ENCODE assay signal across 15 cellular contexts in the genomic region with DNA sequence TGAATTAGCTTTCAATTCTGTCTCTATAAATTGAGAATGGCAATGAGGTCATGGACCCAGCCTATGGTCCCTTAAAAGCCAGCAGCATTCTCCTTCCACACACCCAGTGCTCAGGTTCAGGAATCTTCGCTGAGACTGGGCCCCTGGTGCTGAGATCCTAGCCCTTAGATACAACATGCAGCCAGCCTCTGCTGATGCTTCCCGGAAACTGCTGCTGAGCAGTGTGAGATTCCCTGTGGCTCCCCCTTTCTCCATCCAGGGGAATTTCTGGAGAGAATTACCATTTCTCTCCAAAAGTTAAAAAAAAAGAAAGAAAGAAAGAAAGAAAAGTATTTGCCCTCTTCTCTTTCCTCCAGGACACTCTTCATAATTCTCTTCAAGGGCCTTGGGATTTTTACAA. TPM values are rescaled to one million over a fixed set of nuclear protein-coding genes. Genes with fewer than 3 reads are reported as not detected.
DNase-seq lines count a peak whose midpoint lies in the region; ATAC-seq, FAIRE-seq and TF ChIP-seq lines count a peak whose summit lies in the region.
"Had no signal": no experiment of that assay in that cellular context is flagged by ENCODE, and none has a peak within 500 bp of the region (broad histone marks: within the 10 kb centered on the region; RNA-seq: fewer than 3 reads in every experiment).

No MANE protein-coding gene starts in this region.

- peak; percentile 16; the same call in 1 of the 2 replicates for TF ChIP-seq CTCF in AG10803 (conservative IDR thresholded peaks at IDR 0.05; ENCODE audit: low read length)
- peak; percentile 39 for TF ChIP-seq CTCF in IMR-90 (conservative IDR thresholded peaks at IDR 0.05; ENCODE audit: low read depth, low read length)
- TF ChIP-seq CTCF in H1 (IDR thresholded peaks at IDR 0.05; ENCODE audit: control extremely low read depth in 1 of 3, insufficient read depth in 1 of 3, low read depth in 1 of 3, low read length in 3 of 3) = peak; percentile 35 to 56 (median 50)
- peak in 2 of 3 experiments; percentile 10 to 19 for TF ChIP-seq CTCF in keratinocyte (optimal IDR thresholded peaks at IDR 0.05 in 1 of 3, IDR thresholded peaks at IDR 0.05 in 1 of 3, conservative IDR thresholded peaks at IDR 0.05 in 1 of 3; ENCODE audit: extremely low read depth in 1 of 3, insufficient read depth in 2 of 3, low read length in 3 of 3)

- H2BK15ac ChIP-seq in IMR-90 (ENCODE audit: low read depth, low read length) = peak overlapping the region; percentile 63; the same call in 1 of the 3 replicates
- H2BK15ac ChIP-seq in H1 (ENCODE audit: low read length) = no peak overlapping the region

- no peak for TF ChIP-seq EP300 in H1 (IDR thresholded peaks at IDR 0.05; ENCODE audit: borderline replicate concordance in 1 of 2, low read depth in 2 of 2, low read length in 2 of 2)

- peak overlapping the region; percentile 62; the same call in 1 of the 2 replicates for H4K5ac ChIP-seq in IMR-90 (ENCODE audit: low read depth, low read length)
- H4K5ac ChIP-seq in H1 (ENCODE audit: insufficient read length, low read depth, low read length) = no peak overlapping the region

- DNase-seq in AG10803 (ENCODE audit: low read depth) = no peak
- DNase-seq in IMR-90 = peak; percentile 22
- DNase-seq in H1 (ENCODE audit: low read depth in 1 of 2, low spot score in 2 of 2) = peak in 1 of 2 experiments; percentile 27
- no peak for DNase-seq in keratinocyte (ENCODE audit: low read depth, low spot score)
- no peak for DNase-seq in NCI-H2029 (lab: John Stamatoyannopoulos, UW)
- DNase-seq in KG1 (lab: John Stamatoyannopoulos, UW) = no peak
- DNase-seq: cerebellar nuclear complex; erythroblast; KBM-7; NCI-H1694 treated with DMSO at 0.1 percent for 48 hours; NCI-H510A; stimulated activated naive CD4-positive, alpha-beta T cell had no signal

- H3K79me2 ChIP-seq in H1 (ENCODE audit: control insufficient read depth in 1 of 2, insufficient read depth in 2 of 2, low read length in 2 of 2) (no peaks in the 10 kb centered on the region), keratinocyte (ENCODE audit: control insufficient read depth, insufficient read depth, low read length) (no peaks in the 10 kb centered on the region)

- H3K23me2 ChIP-seq in H1 (ENCODE audit: low read depth, low read length) = peaks cover 2% of the 10 kb centered on the region; the same call in 1 of the 2 replicates

- no peaks in the 10 kb centered on the region for H3K36me3 ChIP-seq in IMR-90 (ENCODE audit: control insufficient read depth, insufficient read depth, low read length)
- H3K36me3 ChIP-seq in H1 (ENCODE audit: control insufficient read depth in 2 of 4, insufficient read depth in 4 of 4, low read length in 3 of 4) = no peaks in the 10 kb centered on the region
- no peaks in the 10 kb centered on the region for H3K36me3 ChIP-seq in keratinocyte (ENCODE audit: control insufficient read depth in 2 of 2, extremely low read depth in 1 of 2, insufficient read depth in 2 of 2, low read length in 2 of 2)
- H3K36me3 ChIP-seq: neutrophil had no signal

- TF ChIP-seq RAD21 in IMR-90 (IDR thresholded peaks at IDR 0.05; ENCODE audit: low read length) (peak; percentile 27; the same call in 1 of the 2 replicates), H1 (IDR thresholded peaks at IDR 0.05 in 1 of 2, conservative IDR thresholded peaks at IDR 0.05 in 1 of 2; ENCODE audit: low read depth in 2 of 2, low read length in 2 of 2) (peak; percentile 45 to 54)

- ATAC-seq in IMR-90 (ENCODE audit: low read depth) = 0 out of 2 replicates have a peak, but pooled peaks have one; percentile 22
- no peak for ATAC-seq in HG03139 (IDR thresholded peaks at IDR 0.05; ENCODE audit: unreplicated experiment)
- ATAC-seq in HG03565 (IDR thresholded peaks at IDR 0.05; ENCODE audit: unreplicated experiment) = no peak

- H3K9me3 ChIP-seq in IMR-90 (ENCODE audit: control insufficient read depth, insufficient read depth, low read length) = no peaks in the 10 kb centered on the region
- H3K9me3 ChIP-seq in H1 (ENCODE audit: insufficient read depth in 2 of 2, low read depth in 1 of 2, low read length in 1 of 2) = no peaks in the 10 kb centered on the region
- H3K9me3 ChIP-seq in keratinocyte (ENCODE audit: control insufficient read depth, low read depth, low read length) = no peaks in the 10 kb centered on the region
- H3K9me3 ChIP-seq: neutrophil had no signal

- peak overlapping the region; percentile 74; the same call in 1 of the 2 replicates for H2BK20ac ChIP-seq in IMR-90 (ENCODE audit: low read depth, low read length)
- H2BK20ac ChIP-seq in H1 (ENCODE audit: low read length) = no peak overlapping the region

- H3K4me3 ChIP-seq in AG10803 (ENCODE audit: low read length) (no peak overlapping the region), IMR-90 (ENCODE audit: insufficient read depth, low read depth, low read length) (no peak overlapping the region), H1 (ENCODE audit: extremely low read depth in 1 of 4, insufficient read depth in 2 of 4, low read depth in 3 of 4, low read length in 4 of 4) (no peak overlapping the region), keratinocyte (ENCODE audit: control insufficient read depth in 2 of 3, extremely low read depth in 1 of 3, insufficient read depth in 2 of 3, low read depth in 1 of 3, low read length in 3 of 3) (no peak overlapping the region)

- H2BK12ac ChIP-seq in H1 (ENCODE audit: low read depth, low read length) = no peak overlapping the region

- no peak overlapping the region for H3K56ac ChIP-seq in IMR-90 (ENCODE audit: extremely low read depth, insufficient read depth, low read length)
- H3K56ac ChIP-seq in H1 (replicated peaks; ENCODE audit: insufficient read length, low read depth, low read length) = no peak overlapping the region

- H3K9ac ChIP-seq in IMR-90 (ENCODE audit: low read depth, low read length) (no peak overlapping the region), H1 (replicated peaks in 1 of 4; ENCODE audit: extremely low read depth in 1 of 4, low read depth in 3 of 4, low read length in 3 of 4) (no peak overlapping the region), keratinocyte (ENCODE audit: control insufficient read depth, extremely low read depth, insufficient read depth, low read length) (no peak overlapping the region)

- TF ChIP-seq POLR2A in IMR-90 (IDR thresholded peaks at IDR 0.05; ENCODE audit: low read depth, low read length) (no peak), H1 (IDR thresholded peaks at IDR 0.05; ENCODE audit: control extremely low read depth in 1 of 2, low read depth in 2 of 2, low read length in 2 of 2) (no peak)

- dilution Hi-C loops in IMR-90 (cut with HindIII; ENCODE audit: low sequenced_read_pairs, unreplicated experiment) (no loop called here), keratinocyte (cut with MboI; ENCODE audit: extremely low pct_ligation_motif_present, low sequenced_read_pairs) (no loop called here)

- in situ Hi-C loops in IMR-90 (cut with MboI; ENCODE audit: low sequenced_read_pairs) = no loop called here

- FAIRE-seq in H1 (lab: Jason Lieb, UNC) (peak; percentile 95), keratinocyte (lab: Jason Lieb, UNC) (no peak)

- H3K14ac ChIP-seq in IMR-90 (replicated peaks; ENCODE audit: low read depth, low read length) (peak overlapping the region; percentile 68; the same call in 1 of the 2 replicates), H1 (ENCODE audit: insufficient read length) (no peak overlapping the region)

- peak overlapping the region; percentile 49; the same call in 1 of the 2 replicates for H4K91ac ChIP-seq in IMR-90 (ENCODE audit: insufficient read depth, low read depth, low read length)
- no peak overlapping the region for H4K91ac ChIP-seq in H1 (replicated peaks; ENCODE audit: insufficient read length, low read length)

- no CpG with 5 or more reads among the region's 2 CpGs for WGBS in IMR-90 (ENCODE audit: extremely low coverage in 2 of 2, insufficient read length in 1 of 2), 2 experiments
- WGBS in H1 (ENCODE audit: extremely low coverage in 1 of 2, insufficient coverage in 1 of 2, insufficient read length in 1 of 2, insufficient replicate concordance in 2 of 2, low coverage in 1 of 2, low lambda C conversion rate in 2 of 2, missing lambda C conversion rate in 1 of 2), 2 experiments = 27% methylated on average over 2 of the region's 2 CpGs; no CpG with 5 or more reads in 1 of the 2 experiments

- H2BK5ac ChIP-seq in IMR-90 (ENCODE audit: low read depth, low read length, poor library complexity, severe bottlenecking) (peak overlapping the region; percentile 18), H1 (ENCODE audit: low read depth, low read length) (no peak overlapping the region)

- H3K27me3 ChIP-seq in IMR-90 (ENCODE audit: control insufficient read depth, insufficient read depth, low read length) = no peaks in the 10 kb centered on the region
- H3K27me3 ChIP-seq in H1 (replicated peaks in 1 of 4; ENCODE audit: control insufficient read depth in 3 of 4, extremely low read depth in 1 of 4, insufficient read depth in 3 of 4, low read length in 3 of 4) = no peaks in the 10 kb centered on the region
- H3K27me3 ChIP-seq in keratinocyte (ENCODE audit: control insufficient read depth, extremely low read depth, insufficient read depth, low read length) = no peaks in the 10 kb centered on the region
- H3K27me3 ChIP-seq: neutrophil had no signal

- H2BK120ac ChIP-seq in IMR-90 (ENCODE audit: low read depth, low read length) (peak overlapping the region; percentile 46), H1 (replicated peaks; ENCODE audit: low read depth, low read length) (no peak overlapping the region)

- BruUV-seq in IMR-90 (replicated peaks; lab: Mats Ljungman, UMichigan) = no TSS peak

- CTCF ChIA-PET in IMR-90 (lab: Yijun Ruan, JAX) = interaction anchor here (1.2 kb wide), 1 partner anchor 9 kb away, joined by 4 read pairs; no protein-coding TSS in a partner anchor
- CTCF ChIA-PET in H1 (lab: Charles Lee; ENCODE audit: partially characterized antibody) = interaction anchor here (0.6 to 3.1 kb wide), 12 partner anchors 9 to 217 kb away, joined by 3 to 11 read pairs (median 4); no protein-coding TSS in a partner anchor

- H3K4me2 ChIP-seq in IMR-90 (ENCODE audit: low read depth, low read length) (no peak overlapping the region), H1 (ENCODE audit: insufficient read depth in 1 of 2, low read depth in 2 of 2, low read length in 2 of 2) (no peak overlapping the region), keratinocyte (ENCODE audit: control insufficient read depth, extremely low read depth, insufficient read depth, low read depth, low read length) (no peak overlapping the region)

- H3K27ac ChIP-seq in IMR-90 (ENCODE audit: insufficient read depth, low read length) (no peak overlapping the region), H1 (ENCODE audit: low read depth, low read length) (no peak overlapping the region), keratinocyte (ENCODE audit: control insufficient read depth, insufficient read depth, low read length) (no peak overlapping the region)

- no peaks in the 10 kb centered on the region for H3K79me1 ChIP-seq in IMR-90 (ENCODE audit: low read depth in 1 of 2, low read length in 2 of 2)
- H3K79me1 ChIP-seq in H1 (ENCODE audit: low read depth, low read length) = no peaks in the 10 kb centered on the region

- H2AK5ac ChIP-seq in IMR-90 (ENCODE audit: low read depth, low read length) (peak overlapping the region; percentile 54; the same call in 1 of the 2 replicates), H1 (ENCODE audit: low read depth, low read length) (no peak overlapping the region)

- H3K4ac ChIP-seq in IMR-90 (ENCODE audit: low read depth, low read length) = peak overlapping the region; percentile 56
- no peak overlapping the region for H3K4ac ChIP-seq in H1 (replicated peaks; ENCODE audit: insufficient read length, low read depth, low read length)

- peak overlapping the region; percentile 76 for H2AFZ ChIP-seq in IMR-90 (replicated peaks; ENCODE audit: low read length, poor library complexity)
- H2AFZ ChIP-seq in H1 (ENCODE audit: low read length) = no peak overlapping the region
- no peak overlapping the region for H2AFZ ChIP-seq in keratinocyte (ENCODE audit: control insufficient read depth, low read length)

- H3K4me1 ChIP-seq in IMR-90 (ENCODE audit: control insufficient read depth, insufficient read depth, low read length) (peaks cover 5% of the 10 kb centered on the region), H1 (replicated peaks in 1 of 4; ENCODE audit: control insufficient read depth in 3 of 4, insufficient read depth in 4 of 4, low read length in 3 of 4) (no peaks in the 10 kb centered on the region), keratinocyte (ENCODE audit: control insufficient read depth, extremely low read depth, insufficient read depth, low read length) (no peaks in the 10 kb centered on the region)

- no peaks in the 10 kb centered on the region for H4K20me1 ChIP-seq in IMR-90 (ENCODE audit: insufficient read depth, low read length)
- H4K20me1 ChIP-seq in H1 (replicated peaks in 1 of 2; ENCODE audit: control insufficient read depth in 1 of 2, insufficient read depth in 2 of 2, low read length in 2 of 2) = no peaks in the 10 kb centered on the region
- H4K20me1 ChIP-seq in keratinocyte (ENCODE audit: control insufficient read depth, extremely low read depth, insufficient read depth, low read length) = no peaks in the 10 kb centered on the region

- H4K8ac ChIP-seq in IMR-90 (ENCODE audit: low read depth in 2 of 2, low read length in 2 of 2) (peak overlapping the region in 1 of 2 experiments; percentile 73; a peak in 2 of 4 replicates), H1 (ENCODE audit: extremely low read depth, insufficient read depth, low read length) (no peak overlapping the region)

- H3K18ac ChIP-seq in IMR-90 (ENCODE audit: low read depth, low read length) (no peak overlapping the region), H1 (ENCODE audit: extremely low read depth, low read length) (no peak overlapping the region; the same call in 1 of the 2 replicates)

- POLR2A ChIA-PET in IMR-90 (lab: Charles Lee; ENCODE audit: unreplicated experiment) = interaction anchor here (0.6 kb wide), 1 partner anchor 147 kb away, joined by 5 read pairs; no protein-coding TSS in a partner anchor
- POLR2A ChIA-PET in H1 (lab: Charles Lee; ENCODE audit: partially characterized antibody) = no interaction called here

- no peak overlapping the region for H2AK9ac ChIP-seq in IMR-90 (replicated peaks; ENCODE audit: low read depth, low read length, poor library complexity)

- H3K23ac ChIP-seq in IMR-90 (ENCODE audit: low read depth, low read length) (no peak overlapping the region), H1 (ENCODE audit: insufficient read length) (no peak overlapping the region)

- intact Hi-C loops in IMR-90 (cut with micrococcal nuclease) = no loop called here

- H3K9me1 ChIP-seq in IMR-90 (ENCODE audit: insufficient read depth, low read length) (no peaks in the 10 kb centered on the region), keratinocyte (ENCODE audit: control insufficient read depth, extremely low read depth, insufficient read depth, low read length) (no peaks in the 10 kb centered on the region)

RNA-seq across cellular contexts. Expression of a gene that starts 31.7 kb away (rescaled TPM):
- total RNA-seq in IMR-90 (2012; rRNA removed) = 97.8 and 148 TPM in 2 replicates
- polyA plus RNA-seq in IMR-90 (2012; rRNA removed) (9.7 and 13.8 TPM in 2 replicates), H1 (2011; rRNA removed) (3.4 and 6.7 TPM in 2 replicates), keratinocyte (9.1 to 14.8 TPM (median 10.7 TPM) in 3 replicates)
- polyA plus RNA-seq in IMR-90 (2012; cell fraction: cytosol; rRNA removed) = 3.7 and 5.6 TPM in 2 replicates
- 5.6 and 27.7 TPM in 2 replicates for polyA plus RNA-seq in IMR-90 (2012; cell fraction: nucleus; rRNA removed; ENCODE audit: low replicate concordance)
- total RNA-seq in H1 (2021; fragmentation: NEBNext Ultra II Directional; extraction: Animal tissue kit (Norgen Biotek cat#: 25700)) = 37.7 and 38.0 TPM in 2 replicates
- polyA plus RNA-seq in H1 (2011; cell fraction: cytosol; rRNA removed) = 7.3 TPM
- 7.8 TPM for polyA plus RNA-seq in H1 (2011; cell fraction: nucleus; rRNA removed)
- 13.7 to 19.4 TPM (median 16.8 TPM) in 4 replicates for polyA plus RNA-seq in H1 (2012, experiment 1 of 2)
- polyA plus RNA-seq in H1 (2012, experiment 2 of 2) = 1.1 TPM
- 16.3 TPM for polyA plus RNA-seq in H1 (2013, experiment 1 of 2)
- polyA plus RNA-seq in H1 (2013, experiment 2 of 2) = 13.8 TPM
- polyA minus RNA-seq in H1 (2011; rRNA and poly(A)+ RNA removed) = 50.4 and 81.0 TPM in 2 replicates
- polyA minus RNA-seq in H1 (2011; cell fraction: cytosol; rRNA and poly(A)+ RNA removed) = 32.4 TPM
- polyA minus RNA-seq in H1 (2011; cell fraction: nucleus; rRNA and poly(A)+ RNA removed) = 55.9 TPM
- 48.1 TPM for polyA plus RNA-seq in keratinocyte (2011; ENCODE audit: low read depth)
- 6.2 and 9.0 TPM in 2 replicates for polyA plus RNA-seq in keratinocyte (2011; cell fraction: cytosol; rRNA removed)
- 8.4 and 9.1 TPM in 2 replicates for polyA plus RNA-seq in keratinocyte (2011; cell fraction: nucleus; rRNA removed)
- 8.8 and 10.0 TPM in 2 replicates for polyA plus RNA-seq in keratinocyte (2012; ENCODE audit: low replicate concordance)
- 11.6 to 31.6 TPM (median 14.6 TPM) in 3 replicates for polyA minus RNA-seq in keratinocyte
- polyA minus RNA-seq in keratinocyte (2011; cell fraction: cytosol; rRNA and poly(A)+ RNA removed) = 20.9 TPM
- 16.0 and 29.9 TPM in 2 replicates for polyA minus RNA-seq in keratinocyte (2011; cell fraction: nucleus; rRNA and poly(A)+ RNA removed)
